In the genomic region with DNA sequence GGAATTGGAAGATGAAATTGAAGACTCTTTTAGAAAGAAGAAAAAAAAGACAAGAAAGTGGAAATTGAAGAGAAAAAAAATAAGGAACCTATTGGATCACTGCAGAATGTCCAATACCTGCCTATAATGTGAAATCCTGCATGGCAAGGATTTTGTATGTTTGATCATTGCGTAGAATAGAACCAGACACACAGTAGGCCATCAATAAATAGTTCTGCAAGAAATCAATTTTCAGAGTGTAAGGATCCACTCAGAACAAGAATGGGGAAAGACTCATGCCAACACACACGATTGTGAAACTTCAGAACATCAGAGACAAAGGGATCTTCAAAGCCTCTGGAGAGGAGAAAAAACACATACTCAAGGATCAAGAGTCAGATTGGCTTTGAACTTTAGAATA, we compare ENCODE assay signal across 24 cellular contexts.
"Had no signal": no experiment of that assay in that cellular context is flagged by ENCODE, and none has a peak within 500 bp of the region (broad histone marks: within the 10 kb centered on the region; RNA-seq: fewer than 3 reads in every experiment).

No MANE protein-coding gene starts in this region.

- ATAC-seq: effector memory CD8-positive, alpha-beta T cell; esophagus mucosa; gastrocnemius medialis; heart right ventricle; left cardiac atrium; left lung; left ventricle myocardium superior; lower lobe of right lung; mucosa of descending colon had no signal

- DNase-seq: colonic mucosa; cortex of kidney; effector CD8-positive, alpha-beta T cell; effector memory CD8-positive, alpha-beta T cell; endodermal cell; erythroblast; esophagus squamous epithelium; foreskin melanocyte; gastrocnemius medialis; glutamatergic neuron; head of caudate nucleus; heart right ventricle; hippocampal formation; left cardiac atrium; left lung; left ventricle myocardium superior; lower lobe of right lung; mesenchymal stem cell; mucosa of descending colon; naive B cell had no signal

- FAIRE-seq: endometrium, islet of Langerhans, keratinocyte had no signal
